Comparison of ENCODE assay signal across 8 cellular contexts in genomic region chr1:210239295-210240155, GRCh38. TPM values are rescaled to one million over a fixed set of nuclear protein-coding genes. Genes with fewer than 3 reads are reported as not detected.
DNase-seq lines count a peak whose midpoint lies in the region; TF ChIP-seq lines count a peak whose summit lies in the region.

No MANE protein-coding gene starts in this region.

- no peaks in the 10 kb centered on the region for H3K9me3 ChIP-seq in thyroid gland

- no peak overlapping the region for H3K4me3 ChIP-seq in thyroid gland (replicated peaks in 1 of 3)

- TF ChIP-seq CTCF in VCaP (conservative IDR thresholded peaks at IDR 0.05) (peak; percentile 43; the same call in 1 of the 2 replicates), thyroid gland (IDR thresholded peaks at IDR 0.05) (peak in 4 of 6 experiments; percentile 35 to 50 (median 42)), GM10248 (IDR thresholded peaks at IDR 0.05; ENCODE audit: control extremely low read depth, extremely low read depth, low read depth, missing control alignments) (no peak), GM10266 (IDR thresholded peaks at IDR 0.05; ENCODE audit: control insufficient read depth, insufficient read depth, low read depth, missing control alignments) (no peak)

- intact Hi-C loops in thyroid gland (cut with DNase I), result loop anchor here (10.0 kb wide), 1 partner anchor 65 kb away; no protein-coding TSS in a partner anchor

- 47 to 55% methylated on average over 7 of the region's 7 CpGs for WGBS in thyroid gland, 2 donors

- POLR2A ChIA-PET in GM10248 (lab: Yijun Ruan, JAX), result no interaction called here

- H3K27me3 ChIP-seq in thyroid gland, result no peaks in the 10 kb centered on the region

- DNase-seq in NCI-H2081 (lab: John Stamatoyannopoulos, UW) (peak; percentile 11 to 26), NCI-H2081 treated with DMSO at 0.1 percent for 48 hours (lab: John Stamatoyannopoulos, UW) (no peak), hippocampal formation (lab: John Stamatoyannopoulos, UW) (peak; percentile 8 to 56), thyroid gland (peak; percentile 33 to 46), GM10248 (ENCODE audit: extremely low spot score) (no peak), NCI-H1436 (lab: John Stamatoyannopoulos, UW) (no peak), GM10266 (ENCODE audit: extremely low spot score) (no peak)

- no peaks in the 10 kb centered on the region for H3K36me3 ChIP-seq in thyroid gland

- CTCF ChIA-PET in GM10248 (lab: Yijun Ruan, JAX), result interaction anchor here (0.8 to 1.6 kb wide), 2 partner anchors 12 to 72 kb away, joined by 3 read pairs; no protein-coding TSS in a partner anchor

- H3K4me1 ChIP-seq in thyroid gland, result peaks cover 15 to 48% of the 10 kb centered on the region in 2 donors

- H3K27ac ChIP-seq in VCaP, result no peak overlapping the region
- peak overlapping the region in 1 of 3 donors; percentile 24 for H3K27ac ChIP-seq in thyroid gland

- TF ChIP-seq POLR2A in thyroid gland (IDR thresholded peaks at IDR 0.05), result no peak

RNA-seq across cellular contexts. Expression of gene SERTAD4, which starts 6.9 kb away (rescaled TPM):
- 1 to 10 TPM; 1.5 to 4.0 (median 3.6) TPM for total RNA-seq in thyroid gland

Comparison
In these comparisons a context has a peak if more than half of its experiments do, and no peak if none do; other contexts are left out.
1. DNase-seq: peak in NCI-H2081 (2 of 2), hippocampal formation (2 of 2) and thyroid gland (2 of 2); none in NCI-H2081 treated with DMSO at 0.1 percent for 48 hours (single experiment), GM10248 (single experiment), NCI-H1436 (single experiment) and GM10266 (single experiment).
2. CTCF ChIP-seq: peak in VCaP (single experiment) and thyroid gland (4 of 6); none in GM10248 (single experiment) and GM10266 (single experiment).